Comparison of ENCODE assay signal across 7 cellular contexts in genomic region chr16:30193098-30193497, GRCh38. TPM values are rescaled to one million over a fixed set of nuclear protein-coding genes. Genes with fewer than 3 reads are reported as not detected.
DNase-seq lines count a peak whose midpoint lies in the region; ATAC-seq and TF ChIP-seq lines count a peak whose summit lies in the region.
"Not testable (repeated sequence)": the region's sequence is repeated elsewhere in the genome, so short reads cannot be mapped to it uniquely, and the experiment has no call there.
"Had no signal": no experiment of that assay in that cellular context is flagged by ENCODE, and none has a peak within 500 bp of the region (broad histone marks: within the 10 kb centered on the region; RNA-seq: fewer than 3 reads in every experiment).

No MANE protein-coding gene starts in this region.

- H3K4me1 ChIP-seq in foreskin keratinocyte, psoas muscle: not testable (repeated sequence)

- H3K36me3 ChIP-seq in psoas muscle (ENCODE audit: insufficient read depth in 1 of 2, low read depth in 1 of 2): not testable (repeated sequence)

- H3K4me3 ChIP-seq in psoas muscle: not testable (repeated sequence)

- H3K27me3 ChIP-seq in foreskin keratinocyte; psoas muscle (ENCODE audit: insufficient read depth in 3 of 3, low read length in 2 of 3): not testable (repeated sequence)

- not testable (repeated sequence) for DNase-seq in foreskin keratinocyte, psoas muscle

- intact Hi-C loops in psoas muscle (cut with DNase I): not testable (repeated sequence)

- TF ChIP-seq CTCF in foreskin keratinocyte (conservative IDR thresholded peaks at IDR 0.05); psoas muscle (IDR thresholded peaks at IDR 0.05): not testable (repeated sequence)

- WGBS in psoas muscle, 3 donors: no CpG with 5 or more reads among the region's 21 CpGs

- ATAC-seq in GM18868 (IDR thresholded peaks at IDR 0.05; ENCODE audit: unreplicated experiment) (peak; percentile 16), GM21619 (IDR thresholded peaks at IDR 0.05; ENCODE audit: unreplicated experiment) (peak; percentile 12), HG03045 (IDR thresholded peaks at IDR 0.05; ENCODE audit: unreplicated experiment) (peak; percentile 19), SK-N-SH treated with all-trans-retinoic acid at 6 μM for 48 hours (peak; percentile 34), foreskin keratinocyte (peak; percentile 42), psoas muscle (peak; percentile 2 to 21 (median 14))

- not testable (repeated sequence) for H3K9me3 ChIP-seq in psoas muscle

- not testable (repeated sequence) for H3K27ac ChIP-seq in foreskin keratinocyte, psoas muscle

RNA-seq across cellular contexts. Expression of gene BOLA2B, which starts 0.4 kb away (rescaled TPM):
- total RNA-seq in foreskin keratinocyte (165 and 184 TPM in 2 replicates), psoas muscle (10 to 100 TPM; 54.0 to 69.1 (median 60.3) TPM)
- polyA plus RNA-seq in foreskin keratinocyte (155 and 156 TPM in 2 replicates), psoas muscle (100 to 1,000 TPM; 177 to 700 (median 243) TPM)

RNA-seq across cellular contexts. Expression of gene SLX1A, which starts 0.6 kb away (rescaled TPM):
- 23.6 and 24.8 TPM in 2 replicates for total RNA-seq in foreskin keratinocyte
- 4.2 and 9.3 TPM in 2 replicates for polyA plus RNA-seq in foreskin keratinocyte
- total RNA-seq in psoas muscle: 10 to 100 TPM; 21.6 to 45.2 (median 38.3) TPM
- 10 to 100 TPM in 2 of 3 donors, 1 to 10 TPM in 1; 9.2 to 43.3 (median 31.0) TPM for polyA plus RNA-seq in psoas muscle

RNA-seq across cellular contexts. Expression of gene SULT1A3, which starts 6.0 kb away (rescaled TPM):
- total RNA-seq in foreskin keratinocyte: 7.5 and 8.2 TPM in 2 replicates
- polyA plus RNA-seq in foreskin keratinocyte: 9.5 and 12.6 TPM in 2 replicates
- total RNA-seq in psoas muscle: 1 to 10 TPM; 4.2 to 5.5 (median 4.7) TPM
- 1 to 10 TPM; 2.7 to 4.6 (median 3.4) TPM for polyA plus RNA-seq in psoas muscle

RNA-seq across cellular contexts. Expression of gene CORO1A, which starts 9.7 kb away (rescaled TPM):
- total RNA-seq in foreskin keratinocyte (12.2 and 18.8 TPM in 2 replicates), psoas muscle (1 to 10 TPM; 4.0 to 6.8 (median 6.3) TPM)
- polyA plus RNA-seq in foreskin keratinocyte (18.7 and 30.3 TPM in 2 replicates), psoas muscle (1 to 10 TPM; 2.7 to 6.5 (median 3.0) TPM)

RNA-seq across cellular contexts. Expression of gene NPIPB13, which starts 55.2 kb away (rescaled TPM):
- total RNA-seq in foreskin keratinocyte: 1.6 and 2.5 TPM in 2 replicates
- 0.20 and 0.72 TPM in 2 replicates for polyA plus RNA-seq in foreskin keratinocyte
- 1 to 10 TPM; 3.0 to 6.5 (median 5.0) TPM for total RNA-seq in psoas muscle
- polyA plus RNA-seq in psoas muscle: 1 to 10 TPM; 1.8 to 2.2 (median 2.0) TPM
- total RNA-seq: SJSA1 had no signal
